Comparison of ENCODE assay signal across 2 cellular contexts in genomic region chr3:111548756-111549155, GRCh38.
TF ChIP-seq lines count a peak whose summit lies in the region.

No MANE protein-coding gene starts in this region.

TF ChIP-seq in HepG2, 621 proteins besides CTCF, POLR2A, EP300 and RAD21:
- TF ChIP-seq ZFP82 (CRISPR knock-in tag; IDR thresholded peaks at IDR 0.05; ENCODE audit: borderline replicate concordance) (no peak), TGIF2 (CRISPR knock-in tag; IDR thresholded peaks at IDR 0.05) (no peak), ZNF10 (CRISPR knock-in tag; IDR thresholded peaks at IDR 0.05; ENCODE audit: borderline replicate concordance, low read depth) (no peak), ZNF775 (CRISPR knock-in tag; IDR thresholded peaks at IDR 0.05; ENCODE audit: borderline replicate concordance) (no peak), HNRNPK (IDR thresholded peaks at IDR 0.05; ENCODE audit: low read depth, low read length, poor library complexity, severe bottlenecking) (peak; percentile 48), AGO2 (optimal IDR thresholded peaks at IDR 0.05; ENCODE audit: low read depth, low read length) (no peak)

TF ChIP-seq in H1, 55 proteins besides CTCF, POLR2A, EP300 and RAD21:
- TF ChIP-seq SAP30 (IDR thresholded peaks at IDR 0.05; ENCODE audit: insufficient read depth, insufficient replicate concordance, low read length): no peak
- no peak for TF ChIP-seq BACH1 (IDR thresholded peaks at IDR 0.05; ENCODE audit: low read length)
- TF ChIP-seq FOSL1 (IDR thresholded peaks at IDR 0.05; ENCODE audit: insufficient read depth, low read depth, low read length): no peak
- no peak for TF ChIP-seq MAFK (IDR thresholded peaks at IDR 0.05; ENCODE audit: low read depth, low read length)
- TF ChIP-seq EZH2 (IDR thresholded peaks at IDR 0.05; ENCODE audit: low read depth, low read length, severe bottlenecking): no peak
- TF ChIP-seq TBP (IDR thresholded peaks at IDR 0.05; ENCODE audit: low read depth, low read length): no peak
- no peak for TF ChIP-seq HDAC2 (IDR thresholded peaks at IDR 0.05; ENCODE audit: borderline replicate concordance in 1 of 2, low read depth in 2 of 2, low read length in 2 of 2)
- no peak for TF ChIP-seq CTBP2 (IDR thresholded peaks at IDR 0.05; ENCODE audit: borderline replicate concordance, insufficient read depth, insufficient read length, low read length)
- no peak for TF ChIP-seq BRCA1 (IDR thresholded peaks at IDR 0.05; ENCODE audit: low read depth, low read length)
- TF ChIP-seq MAX (IDR thresholded peaks at IDR 0.05): no peak
- no peak for TF ChIP-seq SIN3A (conservative IDR thresholded peaks at IDR 0.05 in 1 of 2, IDR thresholded peaks at IDR 0.05 in 1 of 2; ENCODE audit: low read depth in 1 of 2, low read length in 2 of 2)
- no peak for TF ChIP-seq RFX5 (IDR thresholded peaks at IDR 0.05; ENCODE audit: borderline replicate concordance, low read depth, low read length)
- no peak for TF ChIP-seq KDM5A (IDR thresholded peaks at IDR 0.05; ENCODE audit: low read length)
- TF ChIP-seq ATF2 (IDR thresholded peaks at IDR 0.05; ENCODE audit: low read length): no peak
- TF ChIP-seq ZNF274 (IDR thresholded peaks at IDR 0.05; ENCODE audit: borderline replicate concordance, extremely low read depth, low read length): no peak
